ENCODE assay signal across 27 cellular contexts in the genomic region with DNA sequence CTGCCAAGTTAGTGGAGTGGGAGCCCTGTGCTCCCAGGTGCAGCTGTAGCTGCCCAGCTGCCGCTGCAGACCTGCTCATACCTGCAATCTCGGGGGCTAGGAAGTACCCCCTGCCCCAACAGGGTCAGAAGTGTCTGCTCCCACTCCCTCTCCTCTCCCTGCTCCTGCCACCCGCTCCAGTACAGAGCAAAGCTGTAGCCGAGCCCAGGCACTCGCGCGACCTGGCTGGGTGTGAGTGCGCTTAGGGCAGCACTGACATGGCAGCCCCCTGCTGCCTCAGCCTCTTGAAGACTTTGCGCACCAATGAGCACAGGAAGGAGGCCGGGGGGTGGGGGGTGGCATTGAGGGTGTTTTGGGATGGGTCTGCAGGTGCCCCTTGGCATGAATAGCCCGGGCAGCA.
"Had no signal": no experiment of that assay in that cellular context is flagged by ENCODE, and none has a peak within 500 bp of the region (broad histone marks: within the 10 kb centered on the region; RNA-seq: fewer than 3 reads in every experiment).

No MANE protein-coding gene starts in this region.

- H3K27me3 Mint-ChIP-seq: naive thymus-derived CD4-positive, alpha-beta T cell; progenitor cell of endocrine pancreas; stimulated activated naive CD8-positive, alpha-beta T cell treated with anti-CD3 and anti-CD28 coated beads, Interleukin-15, amount 100 ng/mL, for 72 hours; type B pancreatic cell had no signal

- H3K36me3 Mint-ChIP-seq: naive thymus-derived CD4-positive, alpha-beta T cell; natural killer cell; neural progenitor cell; stimulated activated effector memory CD8-positive, alpha-beta T cell treated with anti-CD3 and anti-CD28 coated beads, Interleukin-12 subunit alpha, Interleukin-12 subunit beta, amount 100 ng/mL, for 72 hours; type B pancreatic cell had no signal

- H3K27ac ChIP-seq: neural progenitor cell, neutrophil, pancreas, psoas muscle, right lobe of liver, sigmoid colon, suprapubic skin, testis, tibial artery, transverse colon, uterus had no signal

- H3K9me3 ChIP-seq: neutrophil, pancreas, psoas muscle, right lobe of liver, testis, tibial artery, transverse colon, uterus had no signal

- H3K4me3 ChIP-seq: neural progenitor cell, pancreas, psoas muscle, right lobe of liver, sigmoid colon, suprapubic skin, testis, tibial artery, transverse colon, uterus had no signal

- H3K9me3 Mint-ChIP-seq: type B pancreatic cell had no signal

- H3K27me3 ChIP-seq: neural progenitor cell, neutrophil, pancreas, right lobe of liver, sigmoid colon, suprapubic skin, testis, tibial artery, transverse colon, uterus had no signal

- H3K4me3 Mint-ChIP-seq: naive thymus-derived CD4-positive, alpha-beta T cell; natural killer cell; nephron; neural progenitor cell; stimulated activated effector memory CD8-positive, alpha-beta T cell treated with anti-CD3 and anti-CD28 coated beads, Interleukin-12 subunit alpha, Interleukin-12 subunit beta, amount 100 ng/mL, for 72 hours; stimulated activated naive CD8-positive, alpha-beta T cell treated with anti-CD3 and anti-CD28 coated beads, Interleukin-15, amount 100 ng/mL, for 72 hours; type B pancreatic cell had no signal

- H3K27ac Mint-ChIP-seq: naive thymus-derived CD4-positive, alpha-beta T cell; natural killer cell; nephron; neural progenitor cell; progenitor cell of endocrine pancreas; stimulated activated effector memory CD8-positive, alpha-beta T cell treated with anti-CD3 and anti-CD28 coated beads, Interleukin-12 subunit alpha, Interleukin-12 subunit beta, amount 100 ng/mL, for 72 hours; stimulated activated naive CD8-positive, alpha-beta T cell treated with anti-CD3 and anti-CD28 coated beads, Interleukin-15, amount 100 ng/mL, for 72 hours; type B pancreatic cell had no signal

- ATAC-seq: naive thymus-derived CD4-positive, alpha-beta T cell; natural killer cell; pancreas; psoas muscle; stimulated activated effector memory CD8-positive, alpha-beta T cell treated with anti-CD3 and anti-CD28 coated beads, Interleukin-12 subunit alpha, Interleukin-12 subunit beta, amount 100 ng/mL, for 72 hours; stimulated activated naive CD8-positive, alpha-beta T cell treated with anti-CD3 and anti-CD28 coated beads, Interleukin-15, amount 100 ng/mL, for 72 hours; stimulated activated naive CD8-positive, alpha-beta T cell treated with anti-CD3 and anti-CD28 coated beads, Interleukin-15, Interleukin-2, amounts not matched to agents 100 U/mL and 50 U/mL, for 24 hours had no signal

- H3K36me3 ChIP-seq: neural progenitor cell, neutrophil, pancreas, right lobe of liver, sigmoid colon, suprapubic skin, tibial artery, transverse colon, uterus had no signal

- H3K4me1 Mint-ChIP-seq: naive thymus-derived CD4-positive, alpha-beta T cell; natural killer cell; nephron; neural progenitor cell; stimulated activated effector memory CD8-positive, alpha-beta T cell treated with anti-CD3 and anti-CD28 coated beads, Interleukin-12 subunit alpha, Interleukin-12 subunit beta, amount 100 ng/mL, for 72 hours; stimulated activated naive CD8-positive, alpha-beta T cell treated with anti-CD3 and anti-CD28 coated beads, Interleukin-15, amount 100 ng/mL, for 72 hours had no signal

- DNase-seq: naive thymus-derived CD4-positive, alpha-beta T cell; natural killer cell; nucleus accumbens; psoas muscle; right lobe of liver; sigmoid colon; small intestine; stimulated activated CD4-positive, alpha-beta T cell treated with anti-CD3 and anti-CD28 coated beads, Interleukin-15, amount 100 ng/mL, for 24 hours; stimulated activated CD4-positive, alpha-beta T cell treated with anti-CD3 and anti-CD28 coated beads, Interleukin-2, amount 100 ng/mL, for 24 hours; stimulated activated CD4-positive, alpha-beta T cell treated with anti-CD3 and anti-CD28 coated beads, Interleukin-2, amount 100 ng/mL, for 48 hours; stimulated activated CD4-positive, alpha-beta T cell treated with anti-CD3 and anti-CD28 coated beads, Interleukin-4, amount 100 ng/mL, for 24 hours; stimulated activated naive CD4-positive, alpha-beta T cell; stimulated activated naive CD8-positive, alpha-beta T cell treated with anti-CD3 and anti-CD28 coated beads, Interleukin-15, amount 100 ng/mL, for 72 hours; stimulated activated naive CD8-positive, alpha-beta T cell treated with anti-CD3 and anti-CD28 coated beads, Interleukin-15, Interleukin-2, amounts not matched to agents 100 U/mL and 50 U/mL, for 24 hours; substantia nigra; testis; tibial artery; transverse colon; uterus had no signal

- H3K4me1 ChIP-seq: neural progenitor cell, pancreas, psoas muscle, right lobe of liver, sigmoid colon, suprapubic skin, testis, tibial artery, transverse colon, uterus had no signal
